Comparison of ENCODE assay signal across 8 cellular contexts in genomic region chr10:75410135-75410787, GRCh38. TPM values are rescaled to one million over a fixed set of nuclear protein-coding genes. Genes with fewer than 3 reads are reported as not detected.
DNase-seq lines count a peak whose midpoint lies in the region; TF ChIP-seq lines count a peak whose summit lies in the region.
"Had no signal": no experiment of that assay in that cellular context is flagged by ENCODE, and none has a peak within 500 bp of the region (broad histone marks: within the 10 kb centered on the region; RNA-seq: fewer than 3 reads in every experiment).

No MANE protein-coding gene starts in this region.

- H3K4me1 ChIP-seq in OCI-LY7 (ENCODE audit: insufficient read depth, low read length, poor library complexity, severe bottlenecking) = peaks cover 3% of the 10 kb centered on the region
- H3K4me1 ChIP-seq in parathyroid adenoma = no peaks in the 10 kb centered on the region

- peak; percentile 50 for DNase-seq in ELF-1 (ENCODE audit: low read depth, low spot score)
- DNase-seq in OCI-LY7 (ENCODE audit: low spot score) = no peak
- no peak for DNase-seq in epithelial cell of proximal tubule (ENCODE audit: low read depth)
- DNase-seq in MV-4-11 (lab: John Stamatoyannopoulos, UW) = no peak
- no peak for DNase-seq in DMS153 (lab: John Stamatoyannopoulos, UW)
- DNase-seq in GDM1 (lab: John Stamatoyannopoulos, UW) = no peak
- DNase-seq: stimulated activated CD4-positive, alpha-beta T cell treated with anti-CD3 and anti-CD28 coated beads, Interleukin-2, amount 100 ng/mL, for 48 hours had no signal

- CTCF ChIA-PET in OCI-LY7 (lab: Charles Lee; ENCODE audit: unreplicated experiment) = no interaction called here

- TF ChIP-seq CTCF in OCI-LY7 (conservative IDR thresholded peaks at IDR 0.05; ENCODE audit: low read length) (no peak), epithelial cell of proximal tubule (conservative IDR thresholded peaks at IDR 0.05; ENCODE audit: low read depth, low read length) (no peak), parathyroid adenoma (IDR thresholded peaks at IDR 0.05) (no peak)

- no peaks in the 10 kb centered on the region for H3K9me2 ChIP-seq in OCI-LY7 (ENCODE audit: insufficient read depth, low read length)

- no peaks in the 10 kb centered on the region for H3K27me3 ChIP-seq in parathyroid adenoma (ENCODE audit: control insufficient read depth, insufficient read depth, low read length)

- H4K20me1 ChIP-seq in OCI-LY7 (ENCODE audit: insufficient read depth, low read length) = no peaks in the 10 kb centered on the region

- intact Hi-C loops in OCI-LY7 (cut with micrococcal nuclease; ENCODE audit: unreplicated experiment) = no loop called here

- H3K4me3 ChIP-seq in OCI-LY7 (ENCODE audit: low read depth, low read length, poor library complexity, severe bottlenecking) (no peak overlapping the region), epithelial cell of proximal tubule (ENCODE audit: low read depth, low read length) (peak overlapping the region; percentile 89), parathyroid adenoma (ENCODE audit: low read depth, low read length) (peak overlapping the region; percentile 85)

- H3K36me3 ChIP-seq in OCI-LY7 (ENCODE audit: insufficient read depth, low read length) = no peaks in the 10 kb centered on the region
- no peaks in the 10 kb centered on the region for H3K36me3 ChIP-seq in parathyroid adenoma (ENCODE audit: control insufficient read depth, insufficient read depth, low read length)

- POLR2A ChIA-PET in OCI-LY7 (lab: Charles Lee) = interaction anchor here (0.5 kb wide), 1 partner anchor 19 kb away, joined by 3 read pairs; no protein-coding TSS in a partner anchor

- H3K4me2 ChIP-seq in OCI-LY7 (ENCODE audit: low read length) (0 out of 2 replicates have a peak overlapping the region, but pooled peaks have one; percentile 60), parathyroid adenoma (ENCODE audit: low read length) (peak overlapping the region; percentile 91)

- H3K9ac ChIP-seq in parathyroid adenoma = no peak overlapping the region

- H3K9me3 ChIP-seq in OCI-LY7 (ENCODE audit: low read length) (no peaks in the 10 kb centered on the region), parathyroid adenoma (ENCODE audit: control insufficient read depth, low read length) (no peaks in the 10 kb centered on the region)

- BruUV-seq in OCI-LY7 (replicated peaks; lab: Mats Ljungman, UMichigan) = no TSS peak

- H2AFZ ChIP-seq in OCI-LY7 (ENCODE audit: low read length) (no peak overlapping the region), parathyroid adenoma (peak overlapping the region; percentile 58)

- no peaks in the 10 kb centered on the region for H3K79me2 ChIP-seq in OCI-LY7 (ENCODE audit: insufficient read depth, low read depth, low read length)
- no peaks in the 10 kb centered on the region for H3K79me2 ChIP-seq in parathyroid adenoma

- H3K27ac ChIP-seq in OCI-LY7 (ENCODE audit: low read depth, low read length, poor library complexity, severe bottlenecking) = no peak overlapping the region
- H3K27ac ChIP-seq in parathyroid adenoma = no peak overlapping the region

RNA-seq across cellular contexts. Expression of gene ZNF503, which starts 8.7 kb away (rescaled TPM):
- not detected in 2 replicates for total RNA-seq in OCI-LY7 (2014; rRNA removed; shearing (Covaris generic))
- total RNA-seq in OCI-LY7 (2022) = not detected in 2 replicates
- 8.5 and 9.6 TPM in 2 replicates for total RNA-seq in epithelial cell of proximal tubule

RNA-seq across cellular contexts. Expression of gene LRMDA, which starts 21.2 kb away (rescaled TPM):
- not detected in 2 replicates for total RNA-seq in OCI-LY7 (2014; rRNA removed; shearing (Covaris generic))
- total RNA-seq in OCI-LY7 (2022) (not detected in 2 replicates), epithelial cell of proximal tubule (0.75 and 7.2 TPM in 2 replicates)
